ENCODE assay signal across 8 cellular contexts in the genomic region with DNA sequence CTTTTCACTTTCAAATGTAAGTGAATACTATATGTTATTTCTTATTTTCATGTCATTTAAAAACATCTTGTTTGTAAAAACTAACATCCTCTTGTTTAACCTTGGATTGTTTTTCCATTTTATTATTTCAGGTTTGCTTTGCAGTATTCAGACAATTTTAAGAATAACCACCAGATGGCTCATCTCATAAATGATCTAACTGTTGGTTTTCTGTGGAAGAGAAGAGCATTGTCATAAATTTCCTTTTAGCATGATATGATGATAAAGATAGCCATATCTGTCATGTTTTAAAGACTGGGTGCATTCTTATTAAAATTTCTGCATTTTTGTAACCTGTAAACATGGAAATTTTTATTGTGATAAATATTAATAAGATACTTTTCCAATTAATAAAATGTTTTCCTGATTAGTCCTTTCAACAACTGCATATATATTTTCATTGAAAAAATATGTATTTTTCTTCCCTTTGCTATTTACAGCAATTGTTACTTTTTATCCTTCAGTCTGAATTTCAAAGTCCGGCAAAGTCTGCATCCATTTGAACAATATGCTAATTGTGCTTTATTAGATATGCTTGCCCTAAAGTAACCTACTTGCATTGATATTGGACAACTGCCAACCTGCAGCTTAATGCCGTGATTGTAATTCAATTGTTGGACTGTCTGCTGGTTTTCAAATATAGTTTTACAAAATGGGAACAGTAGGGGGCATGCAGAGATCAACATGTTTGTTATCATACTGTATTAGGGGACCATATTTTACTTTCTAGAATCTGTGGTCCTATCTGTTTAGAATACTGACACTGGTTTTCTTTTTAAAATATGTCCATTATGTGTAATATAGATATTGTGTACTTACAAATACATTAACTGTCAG.
DNase-seq lines count a peak whose midpoint lies in the region; ATAC-seq, FAIRE-seq and TF ChIP-seq lines count a peak whose summit lies in the region.

No MANE protein-coding gene starts in this region.

- DNase-seq in DMS53 treated with DMSO at 0.1 percent for 48 hours (lab: John Stamatoyannopoulos, UW; ENCODE audit: unreplicated experiment) (peak; percentile 63), NCI-H1105 (lab: John Stamatoyannopoulos, UW) (peak; percentile 93), SW480 (ENCODE audit: low spot score) (peak; percentile 35), iris pigment epithelial cell (ENCODE audit: low read depth) (peak; percentile 12), GM12892 (ENCODE audit: insufficient read length) (no peak)

- no peak for FAIRE-seq in GM12892 (lab: Jason Lieb, UNC)

- TF ChIP-seq POLR2A in GM12892 (IDR thresholded peaks at IDR 0.05; ENCODE audit: low read depth, low read length) = no peak

- ATAC-seq in GM21423 (IDR thresholded peaks at IDR 0.05; ENCODE audit: unreplicated experiment) (no peak), HG02840 (IDR thresholded peaks at IDR 0.05; ENCODE audit: low FRiP score, unreplicated experiment) (no peak), GM18870 (IDR thresholded peaks at IDR 0.05; ENCODE audit: unreplicated experiment) (no peak)
